In genomic region chr1:4973341-4973740, GRCh38 we compare ENCODE assay signal across 18 cellular contexts.
DNase-seq lines count a peak whose midpoint lies in the region; TF ChIP-seq lines count a peak whose summit lies in the region.
"Had no signal": no experiment of that assay in that cellular context is flagged by ENCODE, and none has a peak within 500 bp of the region (broad histone marks: within the 10 kb centered on the region; RNA-seq: fewer than 3 reads in every experiment).

No MANE protein-coding gene starts in this region.

- no peak overlapping the region for H2AK5ac ChIP-seq in trophoblast cell (ENCODE audit: low read length)

- no peak overlapping the region for H3K23ac ChIP-seq in trophoblast cell (ENCODE audit: low read length)

- no peak for TF ChIP-seq CTCF in sigmoid colon (IDR thresholded peaks at IDR 0.05)

- no peak overlapping the region for H2AFZ ChIP-seq in trophoblast cell (ENCODE audit: insufficient read depth, low read length, poor library complexity)
- H2AFZ ChIP-seq: GM23248 had no signal

- H4K91ac ChIP-seq in trophoblast cell (ENCODE audit: low read depth, low read length): no peak overlapping the region

- TF ChIP-seq POLR2A in sigmoid colon (IDR thresholded peaks at IDR 0.05): no peak

- no peak overlapping the region for H3K27ac ChIP-seq in sigmoid colon
- no peak overlapping the region for H3K27ac ChIP-seq in trophoblast cell (ENCODE audit: low read depth, low read length)
- H3K27ac ChIP-seq: 22Rv1, A549, C4-2B, GM23248 had no signal

- no peak overlapping the region for H3K9ac ChIP-seq in trophoblast cell (ENCODE audit: low read length)
- H3K9ac ChIP-seq: GM23248 had no signal

- intact Hi-C loops in sigmoid colon (cut with DNase I): no loop called here

- H3K79me1 ChIP-seq in trophoblast cell (ENCODE audit: low read length): no peaks in the 10 kb centered on the region

- no peak overlapping the region for H4K12ac ChIP-seq in trophoblast cell (ENCODE audit: low read depth, low read length)

- H3K18ac ChIP-seq in trophoblast cell (ENCODE audit: low read length): no peak overlapping the region

- no peaks in the 10 kb centered on the region for H3K79me2 ChIP-seq in trophoblast cell (ENCODE audit: control insufficient read depth, insufficient read depth, low read length, poor library complexity)

- H3K4me2 ChIP-seq in trophoblast cell (ENCODE audit: low read length): no peak overlapping the region
- H3K4me2 ChIP-seq: A549 had no signal

- WGBS in sigmoid colon, 2 donors: 90 to 94% methylated on average over 10 of the region's 10 CpGs
- WGBS in trophoblast cell (ENCODE audit: extremely low coverage, insufficient coverage, insufficient read length): no CpG with 5 or more reads among the region's 10 CpGs

- no peak overlapping the region for H3K14ac ChIP-seq in trophoblast cell (ENCODE audit: low read length)

- no peak overlapping the region for H4K8ac ChIP-seq in trophoblast cell (ENCODE audit: low read depth, low read length)

- TF ChIP-seq EP300 in sigmoid colon (IDR thresholded peaks at IDR 0.05): no peak

- no peak overlapping the region for H2BK12ac ChIP-seq in trophoblast cell (ENCODE audit: low read length)

- DNase-seq in activated CD8-positive, alpha-beta memory T cell treated with anti-CD3 and anti-CD28 coated beads for 24 hours: peak; percentile 37
- DNase-seq in activated CD8-positive, alpha-beta memory T cell treated with anti-CD3 and anti-CD28 coated beads, Interleukin-2, amount 50 U/mL, for 4 hours: no peak
- DNase-seq in mesenteric fat pad (ENCODE audit: low spot score): peak; percentile 20
- DNase-seq in sigmoid colon: peak; percentile 53
- no peak for DNase-seq in iPS-NIHi11 (ENCODE audit: low spot score)
- no peak for DNase-seq in trophoblast cell
- no peak for DNase-seq in NCI-H2171 (lab: John Stamatoyannopoulos, UW)
- DNase-seq: AML-193; Caco-2; CD4-positive, alpha-beta T cell; DMS153; DMS79; GDM1; GM23248; HCEC 1CT had no signal

- H3K36me3 ChIP-seq in sigmoid colon (no peaks in the 10 kb centered on the region), trophoblast cell (ENCODE audit: control insufficient read depth in 1 of 2, insufficient read depth in 2 of 2, low read length in 2 of 2) (no peaks in the 10 kb centered on the region)

- no peak overlapping the region for H2BK120ac ChIP-seq in trophoblast cell (ENCODE audit: insufficient read depth, low read length, poor library complexity)

- H3K4ac ChIP-seq in trophoblast cell (ENCODE audit: low read depth, low read length): no peak overlapping the region

- no peaks in the 10 kb centered on the region for H3K9me3 ChIP-seq in sigmoid colon
- peaks cover 2% of the 10 kb centered on the region for H3K9me3 ChIP-seq in trophoblast cell (ENCODE audit: insufficient read depth, low read depth, low read length)
- H3K9me3 ChIP-seq: A549, Caco-2 had no signal

- H2BK5ac ChIP-seq in trophoblast cell (ENCODE audit: low read depth, low read length, poor library complexity): no peak overlapping the region

- H3K27me3 ChIP-seq in sigmoid colon (peaks cover 0 to 6% (median 0%) of the 10 kb centered on the region in 3 donors), trophoblast cell (ENCODE audit: insufficient read depth, low read length) (no peaks in the 10 kb centered on the region)

- no peak overlapping the region for H3K4me3 ChIP-seq in sigmoid colon
- H3K4me3 ChIP-seq in trophoblast cell (ENCODE audit: low read depth, low read length): no peak overlapping the region
- H3K4me3 ChIP-seq: A549, GM23248 had no signal

- H3K4me1 ChIP-seq in sigmoid colon (peaks cover 0 to 13% (median 10%) of the 10 kb centered on the region in 4 donors), trophoblast cell (ENCODE audit: control insufficient read depth in 1 of 2, insufficient read depth in 2 of 2, low read length in 2 of 2) (no peaks in the 10 kb centered on the region)
- H3K4me1 ChIP-seq: A549, Caco-2 had no signal

Comparison
In these comparisons a context has a peak if more than half of its experiments do, and no peak if none do; other contexts are left out.
1. DNase-seq: peak in activated CD8-positive, alpha-beta memory T cell treated with anti-CD3 and anti-CD28 coated beads for 24 hours (single experiment), mesenteric fat pad (single experiment) and sigmoid colon (single experiment); none in activated CD8-positive, alpha-beta memory T cell treated with anti-CD3 and anti-CD28 coated beads, Interleukin-2, amount 50 U/mL, for 4 hours (single experiment), iPS-NIHi11 (single experiment), trophoblast cell (0 of 2) and NCI-H2171 (single experiment).